In genomic region chr6:44312901-44313788, GRCh38 we compare ENCODE assay signal across 8 cellular contexts. TPM values are rescaled to one million over a fixed set of nuclear protein-coding genes. Genes with fewer than 3 reads are reported as not detected.
DNase-seq lines count a peak whose midpoint lies in the region; ATAC-seq and TF ChIP-seq lines count a peak whose summit lies in the region.

Gene AARS2, minus strand, starts transcription at chr6:44313347. Its CDS starts 24 bp downstream, at chr6:44313323.

- peak within 1 kb of the TSS; percentile 81 for H3K27ac ChIP-seq in Panc1 (ENCODE audit: low read length)

- peak within 1 kb of the TSS; percentile 92 for H3K27ac Mint-ChIP-seq in activated T-cell treated with anti-CD3 and anti-CD28 coated beads, Interleukin-2, amount 50 U/mL, for 72 hours
- peak within 1 kb of the TSS; percentile 60 to 98 (median 94) for H3K27ac Mint-ChIP-seq in naive B cell
- H3K27ac Mint-ChIP-seq in stimulated activated effector memory CD8-positive, alpha-beta T cell treated with anti-CD3 and anti-CD28 coated beads, Interleukin-12 subunit alpha, Interleukin-12 subunit beta, amount 100 ng/mL, for 72 hours = peak within 1 kb of the TSS; percentile 99

- intact Hi-C loops in Panc1 (cut with micrococcal nuclease; ENCODE audit: unreplicated experiment) = no loop called here

- H3K9me3 ChIP-seq in Panc1 (ENCODE audit: control insufficient read depth, insufficient read depth, low read depth, low read length) = no peaks in the 10 kb centered on the region

- in situ Hi-C loops in Panc1 (cut with HindIII; ENCODE audit: low pct_unique_long_range_greater_than_20kb, low sequenced_read_pairs) = no loop called here

- H3K27me3 ChIP-seq in Panc1 (ENCODE audit: control insufficient read depth, insufficient read depth, low read length) = peaks cover 4% of the 10 kb centered on the region

- POLR2A ChIA-PET in Panc1 (lab: Charles Lee) = interaction anchor here (0.6 to 0.7 kb wide), 2 partner anchors 16 to 484 kb away, joined by 3 to 4 read pairs; no protein-coding TSS in a partner anchor

- peak within 1 kb of the TSS; percentile 66 to 98 for H3K4me3 ChIP-seq in Panc1 (ENCODE audit: low read depth in 2 of 2, low read length in 2 of 2)

- peaks cover 4 to 6% of the 10 kb centered on the region in 2 donors for H3K36me3 Mint-ChIP-seq in activated T-cell treated with anti-CD3 and anti-CD28 coated beads, Interleukin-2, amount 50 U/mL, for 72 hours (ENCODE audit: insufficient read depth in 2 of 2)
- peaks cover 8 to 16% of the 10 kb centered on the region in 2 donors for H3K36me3 Mint-ChIP-seq in naive B cell
- peaks cover 41% of the 10 kb centered on the region for H3K36me3 Mint-ChIP-seq in stimulated activated effector memory CD8-positive, alpha-beta T cell treated with anti-CD3 and anti-CD28 coated beads, Interleukin-12 subunit alpha, Interleukin-12 subunit beta, amount 100 ng/mL, for 72 hours

- H3K36me3 ChIP-seq in Panc1 (ENCODE audit: control insufficient read depth, insufficient read depth, low read length) = peaks cover 6% of the 10 kb centered on the region

- peaks cover 7% of the 10 kb centered on the region; the same call in 1 of the 2 replicates for H3K4me1 ChIP-seq in Panc1 (ENCODE audit: control insufficient read depth, insufficient read depth, low read length)

- BruUV-seq in Panc1 (replicated peaks; lab: Mats Ljungman, UMichigan) = no TSS peak

- H3K4me3 Mint-ChIP-seq in activated T-cell treated with anti-CD3 and anti-CD28 coated beads, Interleukin-2, amount 50 U/mL, for 72 hours = peak within 1 kb of the TSS; percentile 98 to 100
- peak within 1 kb of the TSS; percentile 95 to 100 (median 99) for H3K4me3 Mint-ChIP-seq in naive B cell
- H3K4me3 Mint-ChIP-seq in stimulated activated effector memory CD8-positive, alpha-beta T cell treated with anti-CD3 and anti-CD28 coated beads, Interleukin-12 subunit alpha, Interleukin-12 subunit beta, amount 100 ng/mL, for 72 hours = peak within 1 kb of the TSS; percentile 99

- H3K4me1 Mint-ChIP-seq in activated T-cell treated with anti-CD3 and anti-CD28 coated beads, Interleukin-2, amount 50 U/mL, for 72 hours (ENCODE audit: low read depth) = peaks cover 16% of the 10 kb centered on the region
- peaks cover 17 to 25% (median 22%) of the 10 kb centered on the region in 3 donors for H3K4me1 Mint-ChIP-seq in naive B cell
- H3K4me1 Mint-ChIP-seq in stimulated activated effector memory CD8-positive, alpha-beta T cell treated with anti-CD3 and anti-CD28 coated beads, Interleukin-12 subunit alpha, Interleukin-12 subunit beta, amount 100 ng/mL, for 72 hours = peaks cover 30% of the 10 kb centered on the region

- peak; percentile 90 for ATAC-seq in GM21737 (IDR thresholded peaks at IDR 0.05; ENCODE audit: unreplicated experiment)
- peak; percentile 99 for ATAC-seq in Panc1
- peak; percentile 94 to 96 for ATAC-seq in activated T-cell treated with anti-CD3 and anti-CD28 coated beads, Interleukin-2, amount 50 U/mL, for 72 hours (replicated peaks in 1 of 2)
- ATAC-seq in naive B cell (ENCODE audit: low read depth in 2 of 2) = peak; percentile 92 to 94
- ATAC-seq in stimulated activated effector memory CD8-positive, alpha-beta T cell treated with anti-CD3 and anti-CD28 coated beads, Interleukin-12 subunit alpha, Interleukin-12 subunit beta, amount 100 ng/mL, for 72 hours = peak; percentile 96

- TF ChIP-seq CTCF in Panc1 (IDR thresholded peaks at IDR 0.05) = peak; percentile 98

- CTCF ChIA-PET in Panc1 (lab: Charles Lee) = interaction anchor here (0.5 to 1.0 kb wide), 3 partner anchors 13 to 44 kb away, joined by 3 to 4 read pairs (median 3); no protein-coding TSS in a partner anchor

- no peaks in the 10 kb centered on the region for H3K9me3 Mint-ChIP-seq in activated T-cell treated with anti-CD3 and anti-CD28 coated beads, Interleukin-2, amount 50 U/mL, for 72 hours
- no peaks in the 10 kb centered on the region for H3K9me3 Mint-ChIP-seq in naive B cell
- no peaks in the 10 kb centered on the region for H3K9me3 Mint-ChIP-seq in stimulated activated effector memory CD8-positive, alpha-beta T cell treated with anti-CD3 and anti-CD28 coated beads, Interleukin-12 subunit alpha, Interleukin-12 subunit beta, amount 100 ng/mL, for 72 hours

- DNase-seq in Daoy (ENCODE audit: low read depth) (peak; percentile 90), KG1 (lab: John Stamatoyannopoulos, UW) (peak; percentile 79), Panc1 (ENCODE audit: low read depth, low spot score) (peak; percentile 65), fibroblast of gingiva (ENCODE audit: low read depth) (peak; percentile 87), naive B cell (peak; percentile 88)
- DNase-seq in activated T-cell treated with anti-CD3 and anti-CD28 coated beads, Interleukin-2, amount 50 U/mL, for 72 hours = peak; percentile 94 to 95
- peak; percentile 96 to 98 for DNase-seq in stimulated activated effector memory CD8-positive, alpha-beta T cell treated with anti-CD3 and anti-CD28 coated beads, Interleukin-12 subunit alpha, Interleukin-12 subunit beta, amount 100 ng/mL, for 72 hours (ENCODE audit: low spot score in 2 of 2)

- H3K27me3 Mint-ChIP-seq in activated T-cell treated with anti-CD3 and anti-CD28 coated beads, Interleukin-2, amount 50 U/mL, for 72 hours (ENCODE audit: low read depth) = no peaks in the 10 kb centered on the region
- H3K27me3 Mint-ChIP-seq in naive B cell = peaks cover 0 to 17% (median 10%) of the 10 kb centered on the region in 3 donors

RNA-seq across cellular contexts. Expression of gene AARS2, which starts in this region (rescaled TPM):
- total RNA-seq in Daoy (2014; rRNA removed; shearing (Covaris generic)) = 37.9 and 38.2 TPM in 2 replicates
- total RNA-seq in Panc1 (2021; ENCODE audit: unreplicated experiment) = 13.1 TPM
- 11.7 TPM for polyA plus RNA-seq in Panc1 (2012; ENCODE audit: insufficient read length)
- 10 to 100 TPM; 12.3 to 15.2 TPM for total RNA-seq in activated T-cell treated with anti-CD3 and anti-CD28 coated beads, Interleukin-2, amount 50 U/mL, for 72 hours
- 10 to 100 TPM in 1 of 6 donors, 1 to 10 TPM in 5; 5.6 to 12.8 (median 7.8) TPM for polyA plus RNA-seq in naive B cell (ENCODE audit: low read depth in 6 of 6)

Comparison
In these comparisons a context has a peak if more than half of its experiments do, and no peak if none do; other contexts are left out.
1. Peak in every context shown above with its lines: DNase-seq, ATAC-seq, H3K4me3 ChIP-seq and H3K27ac ChIP-seq.